ENCODE assay signal across 26 cellular contexts in the genomic region with DNA sequence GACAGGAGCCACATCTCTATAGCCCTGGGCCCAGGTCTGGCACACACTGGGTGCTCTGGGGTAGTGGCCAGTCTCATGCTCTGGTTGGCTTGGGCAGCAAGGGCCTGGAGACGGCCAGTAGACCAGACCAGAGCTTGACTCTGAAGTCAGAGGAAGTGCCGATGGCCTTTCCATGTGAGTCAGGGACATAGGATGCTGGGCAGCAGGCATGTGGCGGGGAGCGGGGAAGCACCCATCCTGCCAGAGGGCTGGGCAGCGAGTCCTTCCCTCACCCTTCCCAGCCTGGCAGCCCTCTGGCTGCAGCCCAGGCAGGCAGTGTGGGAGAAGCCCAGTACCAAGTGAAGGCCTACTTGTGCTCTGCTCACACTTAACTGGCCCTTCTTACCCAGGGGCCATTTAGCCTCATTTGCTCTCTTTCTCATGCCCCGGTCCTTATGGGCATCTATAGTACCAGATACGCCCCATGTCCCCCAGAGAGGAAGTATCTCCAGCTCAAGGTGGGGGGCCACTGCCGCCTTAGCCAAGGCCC. TPM values are rescaled to one million over a fixed set of nuclear protein-coding genes. Genes with fewer than 3 reads are reported as not detected.
DNase-seq lines count a peak whose midpoint lies in the region; ATAC-seq lines count a peak whose summit lies in the region.
"Had no signal": no experiment of that assay in that cellular context is flagged by ENCODE, and none has a peak within 500 bp of the region (broad histone marks: within the 10 kb centered on the region; RNA-seq: fewer than 3 reads in every experiment).

No MANE protein-coding gene starts in this region.

- H3K9me3 ChIP-seq in T-helper 17 cell (ENCODE audit: control insufficient read depth, low read length, poor library complexity, severe bottlenecking), result no peaks in the 10 kb centered on the region
- H3K9me3 ChIP-seq in skeletal muscle satellite cell (replicated peaks; ENCODE audit: low read length), result no peaks in the 10 kb centered on the region
- H3K9me3 ChIP-seq: BLaER1 had no signal

- peak; percentile 44 for DNase-seq in HT1080 (ENCODE audit: low read depth)
- DNase-seq in T-helper 17 cell, result no peak
- DNase-seq in myocyte (ENCODE audit: low read depth), result peak; percentile 74
- DNase-seq in 8988T, result no peak
- no peak for DNase-seq in RPMI8226
- DNase-seq in retina, result no peak
- DNase-seq: ACHN; CD4-positive, alpha-beta T cell; COR-L47; DMS79; KG1; NCI-H1105; NCI-H146; NCI-H2029 treated with DMSO at 0.1 percent for 48 hours; NCI-H345; NCI-H524; NCI-H774; NK-92 treated with Interleukin-12 subunit alpha and Interleukin-12 subunit beta, amount 100 ng/mL, for 24 hours; Right ventricle myocardium superior had no signal

- H3K4me2 ChIP-seq in skeletal muscle satellite cell (ENCODE audit: low read length), result peak overlapping the region; percentile 24
- H3K4me2 ChIP-seq: BLaER1 had no signal

- H3K36me3 ChIP-seq in skeletal muscle satellite cell (ENCODE audit: insufficient read depth, low read length), result no peaks in the 10 kb centered on the region

- peaks cover 32% of the 10 kb centered on the region for H3K4me1 ChIP-seq in skeletal muscle satellite cell (ENCODE audit: control insufficient read depth, insufficient read depth, low read length)

- peaks cover 2% of the 10 kb centered on the region for H3K4me1 Mint-ChIP-seq in T-helper 17 cell

- H3K9ac ChIP-seq in skeletal muscle satellite cell (ENCODE audit: low read depth, low read length), result no peak overlapping the region
- H3K9ac ChIP-seq: BLaER1 had no signal

- H3K27me3 ChIP-seq in skeletal muscle satellite cell (ENCODE audit: control insufficient read depth, insufficient read depth, low read length), result no peaks in the 10 kb centered on the region
- H3K27me3 ChIP-seq: BLaER1 had no signal

- no peak overlapping the region for H3K4me3 Mint-ChIP-seq in T-helper 17 cell
- H3K4me3 Mint-ChIP-seq: CD4-positive, alpha-beta T cell had no signal

- ATAC-seq in T-helper 17 cell, result no peak
- ATAC-seq in HG02759 (IDR thresholded peaks at IDR 0.05; ENCODE audit: unreplicated experiment), result no peak
- ATAC-seq: Panc1 had no signal

- H3K27me3 Mint-ChIP-seq in T-helper 17 cell, result peaks cover 16% of the 10 kb centered on the region

- no peaks in the 10 kb centered on the region for H3K36me3 Mint-ChIP-seq in T-helper 17 cell (ENCODE audit: low read depth)

- no peak overlapping the region for H3K4me3 ChIP-seq in skeletal muscle satellite cell (ENCODE audit: low read length)
- H3K4me3 ChIP-seq: BLaER1 had no signal

- peak overlapping the region; percentile 21 for H3K27ac Mint-ChIP-seq in T-helper 17 cell
- H3K27ac Mint-ChIP-seq: CD4-positive, alpha-beta T cell had no signal

RNA-seq across cellular contexts. Expression of gene GPR153, which starts 3.3 kb away (rescaled TPM):
- total RNA-seq in HT1080 (2014; rRNA removed; shearing (Covaris generic)), result 1.9 and 3.4 TPM in 2 replicates
- polyA plus RNA-seq in HT1080 (2015; cell fraction: cytosol; rRNA removed), result 4.3 and 4.5 TPM in 2 replicates
- 3.0 and 4.6 TPM in 2 replicates for polyA plus RNA-seq in HT1080 (2015; cell fraction: nucleus; rRNA removed)
- total RNA-seq in T-helper 17 cell (under 1 TPM; 0.23 to 0.37 TPM), myocyte (192 and 339 TPM in 2 replicates)
- polyA plus RNA-seq in myocyte (2012), result 66.5 TPM
- total RNA-seq in skeletal muscle satellite cell (2012; rRNA removed), result 4.1 and 9.2 TPM in 2 replicates

RNA-seq across cellular contexts. Expression of gene HES3, which starts 13.6 kb away (rescaled TPM):
- not detected in 2 replicates for total RNA-seq in HT1080 (2014; rRNA removed; shearing (Covaris generic))
- polyA plus RNA-seq in HT1080 (2015; cell fraction: cytosol; rRNA removed), result not detected in 2 replicates
- polyA plus RNA-seq in HT1080 (2015; cell fraction: nucleus; rRNA removed), result not detected in 2 replicates
- total RNA-seq in T-helper 17 cell, result not detected
- not detected in 2 replicates for total RNA-seq in myocyte
- polyA plus RNA-seq in myocyte (2012), result not detected
- total RNA-seq in skeletal muscle satellite cell (2012; rRNA removed), result not detected in 2 replicates
- total RNA-seq: CD4-positive, alpha-beta T cell; G401; HT-29; Right ventricle myocardium superior; SK-MEL-5 had no signal

RNA-seq across cellular contexts. Expression of gene ICMT, which starts 21.8 kb away (rescaled TPM):
- total RNA-seq in HT1080 (2014; rRNA removed; shearing (Covaris generic)), result 125 and 142 TPM in 2 replicates
- polyA plus RNA-seq in HT1080 (2015; cell fraction: cytosol; rRNA removed), result 59.4 and 65.0 TPM in 2 replicates
- polyA plus RNA-seq in HT1080 (2015; cell fraction: nucleus; rRNA removed), result 32.2 and 36.9 TPM in 2 replicates
- total RNA-seq in T-helper 17 cell (10 to 100 TPM in 1 of 2 donors, 1 to 10 TPM in 1; 9.8 to 10.2 TPM), myocyte (180 and 182 TPM in 2 replicates)
- polyA plus RNA-seq in myocyte (2012), result 68.8 TPM
- 40.8 and 51.5 TPM in 2 replicates for total RNA-seq in skeletal muscle satellite cell (2012; rRNA removed)

RNA-seq across cellular contexts. Expression of gene RNF207, which starts 51.7 kb away (rescaled TPM):
- 0.32 and 0.84 TPM in 2 replicates for total RNA-seq in HT1080 (2014; rRNA removed; shearing (Covaris generic))
- 0.34 and 0.88 TPM in 2 replicates for polyA plus RNA-seq in HT1080 (2015; cell fraction: cytosol; rRNA removed)
- polyA plus RNA-seq in HT1080 (2015; cell fraction: nucleus; rRNA removed), result 11.3 and 30.5 TPM in 2 replicates
- 10 to 100 TPM; 17.7 to 25.9 TPM for total RNA-seq in T-helper 17 cell
- 0.36 and 0.86 TPM in 2 replicates for total RNA-seq in myocyte
- polyA plus RNA-seq in myocyte (2012), result 0.54 TPM
- total RNA-seq in skeletal muscle satellite cell (2012; rRNA removed), result 31.5 and 60.1 TPM in 2 replicates

RNA-seq across cellular contexts. Expression of gene RPL22, which starts 58.2 kb away (rescaled TPM):
- 181 and 193 TPM in 2 replicates for total RNA-seq in HT1080 (2014; rRNA removed; shearing (Covaris generic))
- 274 and 313 TPM in 2 replicates for polyA plus RNA-seq in HT1080 (2015; cell fraction: cytosol; rRNA removed)
- 98.5 and 99.4 TPM in 2 replicates for polyA plus RNA-seq in HT1080 (2015; cell fraction: nucleus; rRNA removed)
- total RNA-seq in T-helper 17 cell (100 to 1,000 TPM; 510 to 543 TPM), myocyte (148 and 160 TPM in 2 replicates)
- polyA plus RNA-seq in myocyte (2012), result 504 TPM
- 82.4 and 105 TPM in 2 replicates for total RNA-seq in skeletal muscle satellite cell (2012; rRNA removed)

Comparison
In these comparisons a context has a peak if more than half of its experiments do, and no peak if none do; other contexts are left out.
1. DNase-seq: peak in HT1080 (single experiment) and myocyte (single experiment); none in T-helper 17 cell (0 of 3), 8988T (single experiment), RPMI8226 (single experiment) and retina (single experiment).
2. RNA of gene GPR153, which starts 3.3 kb away (total RNA-seq): 192 to 339 TPM in myocyte; 1.9 to 3.4 TPM in HT1080 and 0.23 to 0.37 TPM in T-helper 17 cell; every median in the first group is over 10 times any median in the second.
3. RNA of gene ICMT, which starts 21.8 kb away (total RNA-seq): 180 to 182 TPM in myocyte and 125 to 142 TPM in HT1080; 9.8 to 10.2 TPM in T-helper 17 cell; every median in the first group is over 10 times any median in the second.